1 cellular context compared by ENCODE assay signal in the genomic region with DNA sequence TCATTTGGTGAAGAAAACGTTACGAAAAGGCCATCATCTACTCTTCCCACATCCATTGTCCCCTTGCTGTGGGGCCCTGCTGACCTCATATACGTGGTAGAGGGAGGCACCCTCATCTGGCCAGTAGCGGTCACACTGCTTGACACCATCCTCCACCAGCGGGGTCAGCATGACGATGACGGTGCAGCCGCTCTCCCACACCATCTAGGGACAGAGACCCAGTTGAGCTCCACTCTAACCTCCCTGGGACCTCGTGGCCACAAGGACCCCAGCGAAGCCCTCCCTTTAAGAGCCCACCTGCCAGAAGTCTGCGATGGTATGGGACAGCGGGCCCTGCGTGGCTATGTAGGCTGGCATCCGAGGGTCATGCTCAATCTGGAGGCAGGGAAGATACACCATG.
A peak's percentile ranks its signal among the peaks of the same experiment; 100 is the strongest.
TF ChIP-seq lines count a peak whose summit lies in the region.

No MANE protein-coding gene starts in this region.

TF ChIP-seq in K562, 482 proteins besides CTCF, POLR2A, EP300 and RAD21 (continued from another document):
- TF ChIP-seq, protein P1, sequence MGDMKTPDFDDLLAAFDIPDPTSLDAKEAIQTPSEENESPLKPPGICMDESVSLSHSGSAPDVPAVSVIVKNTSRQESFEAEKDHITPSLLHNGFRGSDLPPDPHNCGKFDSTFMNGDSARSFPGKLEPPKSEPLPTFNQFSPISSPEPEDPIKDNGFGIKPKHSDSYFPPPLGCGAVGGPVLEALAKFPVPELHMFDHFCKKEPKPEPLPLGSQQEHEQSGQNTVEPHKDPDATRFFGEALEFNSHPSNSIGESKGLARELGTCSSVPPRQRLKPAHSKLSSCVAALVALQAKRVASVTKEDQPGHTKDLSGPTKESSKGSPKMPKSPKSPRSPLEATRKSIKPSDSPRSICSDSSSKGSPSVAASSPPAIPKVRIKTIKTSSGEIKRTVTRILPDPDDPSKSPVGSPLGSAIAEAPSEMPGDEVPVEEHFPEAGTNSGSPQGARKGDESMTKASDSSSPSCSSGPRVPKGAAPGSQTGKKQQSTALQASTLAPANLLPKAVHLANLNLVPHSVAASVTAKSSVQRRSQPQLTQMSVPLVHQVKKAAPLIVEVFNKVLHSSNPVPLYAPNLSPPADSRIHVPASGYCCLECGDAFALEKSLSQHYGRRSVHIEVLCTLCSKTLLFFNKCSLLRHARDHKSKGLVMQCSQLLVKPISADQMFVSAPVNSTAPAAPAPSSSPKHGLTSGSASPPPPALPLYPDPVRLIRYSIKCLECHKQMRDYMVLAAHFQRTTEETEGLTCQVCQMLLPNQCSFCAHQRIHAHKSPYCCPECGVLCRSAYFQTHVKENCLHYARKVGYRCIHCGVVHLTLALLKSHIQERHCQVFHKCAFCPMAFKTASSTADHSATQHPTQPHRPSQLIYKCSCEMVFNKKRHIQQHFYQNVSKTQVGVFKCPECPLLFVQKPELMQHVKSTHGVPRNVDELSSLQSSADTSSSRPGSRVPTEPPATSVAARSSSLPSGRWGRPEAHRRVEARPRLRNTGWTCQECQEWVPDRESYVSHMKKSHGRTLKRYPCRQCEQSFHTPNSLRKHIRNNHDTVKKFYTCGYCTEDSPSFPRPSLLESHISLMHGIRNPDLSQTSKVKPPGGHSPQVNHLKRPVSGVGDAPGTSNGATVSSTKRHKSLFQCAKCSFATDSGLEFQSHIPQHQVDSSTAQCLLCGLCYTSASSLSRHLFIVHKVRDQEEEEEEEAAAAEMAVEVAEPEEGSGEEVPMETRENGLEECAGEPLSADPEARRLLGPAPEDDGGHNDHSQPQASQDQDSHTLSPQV (IDR thresholded peaks at IDR 0.05), result 0 out of 2 replicates have a peak, but pooled peaks have one; percentile 57
- TF ChIP-seq DMBX1 (CRISPR knock-in tag; IDR thresholded peaks at IDR 0.05; ENCODE audit: borderline replicate concordance), result no peak
- TF ChIP-seq, protein P2, sequence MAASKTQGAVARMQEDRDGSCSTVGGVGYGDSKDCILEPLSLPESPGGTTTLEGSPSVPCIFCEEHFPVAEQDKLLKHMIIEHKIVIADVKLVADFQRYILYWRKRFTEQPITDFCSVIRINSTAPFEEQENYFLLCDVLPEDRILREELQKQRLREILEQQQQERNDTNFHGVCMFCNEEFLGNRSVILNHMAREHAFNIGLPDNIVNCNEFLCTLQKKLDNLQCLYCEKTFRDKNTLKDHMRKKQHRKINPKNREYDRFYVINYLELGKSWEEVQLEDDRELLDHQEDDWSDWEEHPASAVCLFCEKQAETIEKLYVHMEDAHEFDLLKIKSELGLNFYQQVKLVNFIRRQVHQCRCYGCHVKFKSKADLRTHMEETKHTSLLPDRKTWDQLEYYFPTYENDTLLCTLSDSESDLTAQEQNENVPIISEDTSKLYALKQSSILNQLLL (CRISPR knock-in tag; IDR thresholded peaks at IDR 0.05; ENCODE audit: borderline replicate concordance), result no peak
- TF ChIP-seq, protein P3, sequence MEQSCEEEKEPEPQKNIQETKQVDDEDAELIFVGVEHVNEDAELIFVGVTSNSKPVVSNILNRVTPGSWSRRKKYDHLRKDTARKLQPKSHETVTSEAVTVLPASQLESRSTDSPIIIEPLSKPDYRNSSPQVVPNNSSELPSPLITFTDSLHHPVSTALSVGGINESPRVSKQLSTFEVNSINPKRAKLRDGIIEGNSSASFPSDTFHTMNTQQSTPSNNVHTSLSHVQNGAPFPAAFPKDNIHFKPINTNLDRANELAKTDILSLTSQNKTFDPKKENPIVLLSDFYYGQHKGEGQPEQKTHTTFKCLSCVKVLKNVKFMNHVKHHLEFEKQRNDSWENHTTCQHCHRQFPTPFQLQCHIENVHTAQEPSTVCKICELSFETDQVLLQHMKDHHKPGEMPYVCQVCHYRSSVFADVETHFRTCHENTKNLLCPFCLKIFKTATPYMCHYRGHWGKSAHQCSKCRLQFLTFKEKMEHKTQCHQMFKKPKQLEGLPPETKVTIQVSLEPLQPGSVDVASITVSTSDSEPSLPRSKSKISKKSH (CRISPR knock-in tag; IDR thresholded peaks at IDR 0.05), result no peak
- peak; percentile 23; the same call in 1 of the 2 replicates for TF ChIP-seq ATF7 (IDR thresholded peaks at IDR 0.05)
- TF ChIP-seq, protein P4, sequence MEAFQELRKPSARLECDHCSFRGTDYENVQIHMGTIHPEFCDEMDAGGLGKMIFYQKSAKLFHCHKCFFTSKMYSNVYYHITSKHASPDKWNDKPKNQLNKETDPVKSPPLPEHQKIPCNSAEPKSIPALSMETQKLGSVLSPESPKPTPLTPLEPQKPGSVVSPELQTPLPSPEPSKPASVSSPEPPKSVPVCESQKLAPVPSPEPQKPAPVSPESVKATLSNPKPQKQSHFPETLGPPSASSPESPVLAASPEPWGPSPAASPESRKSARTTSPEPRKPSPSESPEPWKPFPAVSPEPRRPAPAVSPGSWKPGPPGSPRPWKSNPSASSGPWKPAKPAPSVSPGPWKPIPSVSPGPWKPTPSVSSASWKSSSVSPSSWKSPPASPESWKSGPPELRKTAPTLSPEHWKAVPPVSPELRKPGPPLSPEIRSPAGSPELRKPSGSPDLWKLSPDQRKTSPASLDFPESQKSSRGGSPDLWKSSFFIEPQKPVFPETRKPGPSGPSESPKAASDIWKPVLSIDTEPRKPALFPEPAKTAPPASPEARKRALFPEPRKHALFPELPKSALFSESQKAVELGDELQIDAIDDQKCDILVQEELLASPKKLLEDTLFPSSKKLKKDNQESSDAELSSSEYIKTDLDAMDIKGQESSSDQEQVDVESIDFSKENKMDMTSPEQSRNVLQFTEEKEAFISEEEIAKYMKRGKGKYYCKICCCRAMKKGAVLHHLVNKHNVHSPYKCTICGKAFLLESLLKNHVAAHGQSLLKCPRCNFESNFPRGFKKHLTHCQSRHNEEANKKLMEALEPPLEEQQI (IDR thresholded peaks at IDR 0.05), result no peak
- no peak for TF ChIP-seq ELF2 (CRISPR knock-in tag; IDR thresholded peaks at IDR 0.05)
- no peak for TF ChIP-seq HLTF (IDR thresholded peaks at IDR 0.05)
- TF ChIP-seq NFXL1 (CRISPR knock-in tag; IDR thresholded peaks at IDR 0.05), result no peak
- no peak for TF ChIP-seq YBX1 (IDR thresholded peaks at IDR 0.05)
- TF ChIP-seq, protein P5, sequence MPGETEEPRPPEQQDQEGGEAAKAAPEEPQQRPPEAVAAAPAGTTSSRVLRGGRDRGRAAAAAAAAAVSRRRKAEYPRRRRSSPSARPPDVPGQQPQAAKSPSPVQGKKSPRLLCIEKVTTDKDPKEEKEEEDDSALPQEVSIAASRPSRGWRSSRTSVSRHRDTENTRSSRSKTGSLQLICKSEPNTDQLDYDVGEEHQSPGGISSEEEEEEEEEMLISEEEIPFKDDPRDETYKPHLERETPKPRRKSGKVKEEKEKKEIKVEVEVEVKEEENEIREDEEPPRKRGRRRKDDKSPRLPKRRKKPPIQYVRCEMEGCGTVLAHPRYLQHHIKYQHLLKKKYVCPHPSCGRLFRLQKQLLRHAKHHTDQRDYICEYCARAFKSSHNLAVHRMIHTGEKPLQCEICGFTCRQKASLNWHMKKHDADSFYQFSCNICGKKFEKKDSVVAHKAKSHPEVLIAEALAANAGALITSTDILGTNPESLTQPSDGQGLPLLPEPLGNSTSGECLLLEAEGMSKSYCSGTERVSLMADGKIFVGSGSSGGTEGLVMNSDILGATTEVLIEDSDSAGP (CRISPR knock-in tag; IDR thresholded peaks at IDR 0.05), result no peak
- TF ChIP-seq, protein P6, sequence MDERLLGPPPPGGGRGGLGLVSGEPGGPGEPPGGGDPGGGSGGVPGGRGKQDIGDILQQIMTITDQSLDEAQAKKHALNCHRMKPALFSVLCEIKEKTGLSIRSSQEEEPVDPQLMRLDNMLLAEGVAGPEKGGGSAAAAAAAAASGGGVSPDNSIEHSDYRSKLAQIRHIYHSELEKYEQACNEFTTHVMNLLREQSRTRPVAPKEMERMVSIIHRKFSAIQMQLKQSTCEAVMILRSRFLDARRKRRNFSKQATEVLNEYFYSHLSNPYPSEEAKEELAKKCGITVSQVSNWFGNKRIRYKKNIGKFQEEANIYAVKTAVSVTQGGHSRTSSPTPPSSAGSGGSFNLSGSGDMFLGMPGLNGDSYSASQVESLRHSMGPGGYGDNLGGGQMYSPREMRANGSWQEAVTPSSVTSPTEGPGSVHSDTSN (CRISPR knock-in tag; IDR thresholded peaks at IDR 0.05; ENCODE audit: low read depth), result no peak
- TF ChIP-seq, protein P6 (tag; conservative IDR thresholded peaks at IDR 0.05; ENCODE audit: low read depth), result no peak
- TF ChIP-seq IRF2 (CRISPR knock-in tag; IDR thresholded peaks at IDR 0.05), result no peak
- TF ChIP-seq, protein P7, sequence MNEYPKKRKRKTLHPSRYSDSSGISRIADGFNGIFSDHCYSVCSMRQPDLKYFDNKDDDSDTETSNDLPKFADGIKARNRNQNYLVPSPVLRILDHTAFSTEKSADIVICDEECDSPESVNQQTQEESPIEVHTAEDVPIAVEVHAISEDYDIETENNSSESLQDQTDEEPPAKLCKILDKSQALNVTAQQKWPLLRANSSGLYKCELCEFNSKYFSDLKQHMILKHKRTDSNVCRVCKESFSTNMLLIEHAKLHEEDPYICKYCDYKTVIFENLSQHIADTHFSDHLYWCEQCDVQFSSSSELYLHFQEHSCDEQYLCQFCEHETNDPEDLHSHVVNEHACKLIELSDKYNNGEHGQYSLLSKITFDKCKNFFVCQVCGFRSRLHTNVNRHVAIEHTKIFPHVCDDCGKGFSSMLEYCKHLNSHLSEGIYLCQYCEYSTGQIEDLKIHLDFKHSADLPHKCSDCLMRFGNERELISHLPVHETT (CRISPR knock-in tag; conservative IDR thresholded peaks at IDR 0.05 in 1 of 2, IDR thresholded peaks at IDR 0.05 in 1 of 2), result no peak
- no peak for TF ChIP-seq EZH2 (IDR thresholded peaks at IDR 0.05; ENCODE audit: borderline replicate concordance, low read depth, low read length)
TF ChIP-seq in K562: peak in this region for 19.
